Comparison of ENCODE assay signal across 8 cellular contexts in the genomic region with DNA sequence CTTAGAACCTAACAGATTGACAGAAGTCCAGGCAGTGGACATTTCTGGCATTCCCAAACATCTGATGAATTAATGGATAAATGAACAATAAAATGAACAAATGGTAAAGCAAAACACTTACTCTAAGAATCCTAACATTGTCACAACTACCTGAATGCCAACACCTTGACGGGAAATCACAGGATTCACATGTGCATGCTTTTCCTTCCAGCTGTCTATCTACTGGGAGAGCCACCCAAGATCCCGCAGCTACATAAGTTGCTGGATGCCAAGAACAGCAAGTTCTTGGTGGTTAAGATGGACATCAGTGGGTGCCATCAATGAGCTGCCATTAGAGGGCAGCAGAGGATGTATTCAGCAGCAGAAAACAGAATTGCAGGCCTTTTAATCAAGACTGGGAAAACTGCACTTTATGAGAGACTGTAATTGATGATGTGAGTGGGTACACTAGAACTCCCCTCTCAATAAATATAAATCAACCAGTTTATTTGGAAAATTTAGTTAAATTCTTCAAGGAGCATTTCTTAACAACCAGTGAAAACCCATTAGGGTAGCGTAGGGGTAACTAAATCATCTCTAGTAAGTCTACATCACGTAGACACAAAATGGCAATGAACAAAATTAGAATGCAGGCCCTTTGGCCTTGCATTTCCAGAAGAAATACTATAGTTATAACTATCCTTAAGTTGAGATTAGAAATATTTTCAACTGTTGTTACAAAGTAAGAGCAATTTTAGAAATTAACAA. TPM values are rescaled to one million over a fixed set of nuclear protein-coding genes. Genes with fewer than 3 reads are reported as not detected.
DNase-seq lines count a peak whose midpoint lies in the region; ATAC-seq and TF ChIP-seq lines count a peak whose summit lies in the region.

No MANE protein-coding gene starts in this region.

- intact Hi-C loops in right cardiac atrium (cut with DNase I): loop anchor here in 1 of 4 donors (10.0 kb wide), 1 partner anchor 126 kb away; no protein-coding TSS in a partner anchor

- no peak overlapping the region for H3K27ac ChIP-seq in right cardiac atrium (ENCODE audit: low read length)

- H3K4me3 ChIP-seq in right cardiac atrium (ENCODE audit: low read length) (no peak overlapping the region), retinal pigment epithelial cell (ENCODE audit: low read length) (no peak overlapping the region)

- no peaks in the 10 kb centered on the region for H3K9me3 ChIP-seq in right cardiac atrium (ENCODE audit: control insufficient read depth, low read length)

- peaks cover 1% of the 10 kb centered on the region for H3K4me1 ChIP-seq in right cardiac atrium (ENCODE audit: control insufficient read depth, insufficient read depth, low read length)

- peak; percentile 90 for ATAC-seq in GM21619 (IDR thresholded peaks at IDR 0.05; ENCODE audit: unreplicated experiment)
- ATAC-seq in right cardiac atrium: peak; percentile 94 to 96
- ATAC-seq in GM18520 (IDR thresholded peaks at IDR 0.05; ENCODE audit: unreplicated experiment): no peak

- WGBS in right cardiac atrium: 57% methylated on average over 4 of the region's 4 CpGs

- TF ChIP-seq CTCF in retinal pigment epithelial cell (conservative IDR thresholded peaks at IDR 0.05; ENCODE audit: low read depth, low read length): peak; percentile 95

- DNase-seq in EH (ENCODE audit: low read depth) (peak; percentile 79), LoVo (ENCODE audit: low spot score) (peak; percentile 52), SHP77 treated with DMSO at 0.1 percent for 48 hours (lab: John Stamatoyannopoulos, UW) (peak; percentile 2), amniotic epithelial cell (ENCODE audit: low read depth) (peak; percentile 87), right cardiac atrium (peak; percentile 71 to 89 (median 74)), retinal pigment epithelial cell (ENCODE audit: low read depth) (peak; percentile 51)

- no peaks in the 10 kb centered on the region for H3K27me3 ChIP-seq in right cardiac atrium (ENCODE audit: control insufficient read depth, insufficient read depth)

RNA-seq across cellular contexts. Expression of a gene that starts 45.6 kb away (rescaled TPM):
- 10 to 100 TPM; 41.9 to 66.7 (median 54.5) TPM for total RNA-seq in right cardiac atrium
- 8.4 TPM for polyA plus RNA-seq in right cardiac atrium

Comparison
In these comparisons a context has a peak if more than half of its experiments do, and no peak if none do; other contexts are left out.
1. DNase-seq: peak in every context shown above with its lines; median percentile 87 in amniotic epithelial cell; 79 in EH; 74 in right cardiac atrium; 52 in LoVo; 51 in retinal pigment epithelial cell; 2 in SHP77 treated with DMSO at 0.1 percent for 48 hours.